ENCODE assay signal across 1 cellular context in the genomic region with DNA sequence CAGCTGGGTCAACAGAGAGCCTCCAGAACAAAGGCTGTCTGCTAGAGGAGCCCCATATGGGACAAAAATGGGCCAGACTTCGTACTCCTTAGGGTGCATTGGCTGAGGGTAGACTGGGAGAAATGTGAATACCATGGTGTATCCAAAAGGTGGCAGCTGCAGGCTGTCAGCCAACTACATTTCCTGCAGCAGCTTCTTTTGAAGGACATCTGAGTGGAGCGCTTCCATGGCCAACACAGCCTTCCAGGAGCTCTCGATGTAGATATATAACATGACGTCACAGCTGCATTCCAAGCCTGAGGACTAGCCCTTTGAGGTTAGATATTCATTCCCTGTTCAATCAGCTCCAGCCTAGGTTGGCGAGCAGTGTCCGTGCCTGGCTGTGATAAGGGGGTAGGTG.
TF ChIP-seq lines count a peak whose summit lies in the region.

No MANE protein-coding gene starts in this region.

TF ChIP-seq in GM23338, 12 proteins besides CTCF, POLR2A, EP300 and RAD21:
- TF ChIP-seq, protein P1, sequence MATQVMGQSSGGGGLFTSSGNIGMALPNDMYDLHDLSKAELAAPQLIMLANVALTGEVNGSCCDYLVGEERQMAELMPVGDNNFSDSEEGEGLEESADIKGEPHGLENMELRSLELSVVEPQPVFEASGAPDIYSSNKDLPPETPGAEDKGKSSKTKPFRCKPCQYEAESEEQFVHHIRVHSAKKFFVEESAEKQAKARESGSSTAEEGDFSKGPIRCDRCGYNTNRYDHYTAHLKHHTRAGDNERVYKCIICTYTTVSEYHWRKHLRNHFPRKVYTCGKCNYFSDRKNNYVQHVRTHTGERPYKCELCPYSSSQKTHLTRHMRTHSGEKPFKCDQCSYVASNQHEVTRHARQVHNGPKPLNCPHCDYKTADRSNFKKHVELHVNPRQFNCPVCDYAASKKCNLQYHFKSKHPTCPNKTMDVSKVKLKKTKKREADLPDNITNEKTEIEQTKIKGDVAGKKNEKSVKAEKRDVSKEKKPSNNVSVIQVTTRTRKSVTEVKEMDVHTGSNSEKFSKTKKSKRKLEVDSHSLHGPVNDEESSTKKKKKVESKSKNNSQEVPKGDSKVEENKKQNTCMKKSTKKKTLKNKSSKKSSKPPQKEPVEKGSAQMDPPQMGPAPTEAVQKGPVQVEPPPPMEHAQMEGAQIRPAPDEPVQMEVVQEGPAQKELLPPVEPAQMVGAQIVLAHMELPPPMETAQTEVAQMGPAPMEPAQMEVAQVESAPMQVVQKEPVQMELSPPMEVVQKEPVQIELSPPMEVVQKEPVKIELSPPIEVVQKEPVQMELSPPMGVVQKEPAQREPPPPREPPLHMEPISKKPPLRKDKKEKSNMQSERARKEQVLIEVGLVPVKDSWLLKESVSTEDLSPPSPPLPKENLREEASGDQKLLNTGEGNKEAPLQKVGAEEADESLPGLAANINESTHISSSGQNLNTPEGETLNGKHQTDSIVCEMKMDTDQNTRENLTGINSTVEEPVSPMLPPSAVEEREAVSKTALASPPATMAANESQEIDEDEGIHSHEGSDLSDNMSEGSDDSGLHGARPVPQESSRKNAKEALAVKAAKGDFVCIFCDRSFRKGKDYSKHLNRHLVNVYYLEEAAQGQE (IDR thresholded peaks at IDR 0.05; ENCODE audit: unreplicated experiment): no peak
- TF ChIP-seq, protein P2, sequence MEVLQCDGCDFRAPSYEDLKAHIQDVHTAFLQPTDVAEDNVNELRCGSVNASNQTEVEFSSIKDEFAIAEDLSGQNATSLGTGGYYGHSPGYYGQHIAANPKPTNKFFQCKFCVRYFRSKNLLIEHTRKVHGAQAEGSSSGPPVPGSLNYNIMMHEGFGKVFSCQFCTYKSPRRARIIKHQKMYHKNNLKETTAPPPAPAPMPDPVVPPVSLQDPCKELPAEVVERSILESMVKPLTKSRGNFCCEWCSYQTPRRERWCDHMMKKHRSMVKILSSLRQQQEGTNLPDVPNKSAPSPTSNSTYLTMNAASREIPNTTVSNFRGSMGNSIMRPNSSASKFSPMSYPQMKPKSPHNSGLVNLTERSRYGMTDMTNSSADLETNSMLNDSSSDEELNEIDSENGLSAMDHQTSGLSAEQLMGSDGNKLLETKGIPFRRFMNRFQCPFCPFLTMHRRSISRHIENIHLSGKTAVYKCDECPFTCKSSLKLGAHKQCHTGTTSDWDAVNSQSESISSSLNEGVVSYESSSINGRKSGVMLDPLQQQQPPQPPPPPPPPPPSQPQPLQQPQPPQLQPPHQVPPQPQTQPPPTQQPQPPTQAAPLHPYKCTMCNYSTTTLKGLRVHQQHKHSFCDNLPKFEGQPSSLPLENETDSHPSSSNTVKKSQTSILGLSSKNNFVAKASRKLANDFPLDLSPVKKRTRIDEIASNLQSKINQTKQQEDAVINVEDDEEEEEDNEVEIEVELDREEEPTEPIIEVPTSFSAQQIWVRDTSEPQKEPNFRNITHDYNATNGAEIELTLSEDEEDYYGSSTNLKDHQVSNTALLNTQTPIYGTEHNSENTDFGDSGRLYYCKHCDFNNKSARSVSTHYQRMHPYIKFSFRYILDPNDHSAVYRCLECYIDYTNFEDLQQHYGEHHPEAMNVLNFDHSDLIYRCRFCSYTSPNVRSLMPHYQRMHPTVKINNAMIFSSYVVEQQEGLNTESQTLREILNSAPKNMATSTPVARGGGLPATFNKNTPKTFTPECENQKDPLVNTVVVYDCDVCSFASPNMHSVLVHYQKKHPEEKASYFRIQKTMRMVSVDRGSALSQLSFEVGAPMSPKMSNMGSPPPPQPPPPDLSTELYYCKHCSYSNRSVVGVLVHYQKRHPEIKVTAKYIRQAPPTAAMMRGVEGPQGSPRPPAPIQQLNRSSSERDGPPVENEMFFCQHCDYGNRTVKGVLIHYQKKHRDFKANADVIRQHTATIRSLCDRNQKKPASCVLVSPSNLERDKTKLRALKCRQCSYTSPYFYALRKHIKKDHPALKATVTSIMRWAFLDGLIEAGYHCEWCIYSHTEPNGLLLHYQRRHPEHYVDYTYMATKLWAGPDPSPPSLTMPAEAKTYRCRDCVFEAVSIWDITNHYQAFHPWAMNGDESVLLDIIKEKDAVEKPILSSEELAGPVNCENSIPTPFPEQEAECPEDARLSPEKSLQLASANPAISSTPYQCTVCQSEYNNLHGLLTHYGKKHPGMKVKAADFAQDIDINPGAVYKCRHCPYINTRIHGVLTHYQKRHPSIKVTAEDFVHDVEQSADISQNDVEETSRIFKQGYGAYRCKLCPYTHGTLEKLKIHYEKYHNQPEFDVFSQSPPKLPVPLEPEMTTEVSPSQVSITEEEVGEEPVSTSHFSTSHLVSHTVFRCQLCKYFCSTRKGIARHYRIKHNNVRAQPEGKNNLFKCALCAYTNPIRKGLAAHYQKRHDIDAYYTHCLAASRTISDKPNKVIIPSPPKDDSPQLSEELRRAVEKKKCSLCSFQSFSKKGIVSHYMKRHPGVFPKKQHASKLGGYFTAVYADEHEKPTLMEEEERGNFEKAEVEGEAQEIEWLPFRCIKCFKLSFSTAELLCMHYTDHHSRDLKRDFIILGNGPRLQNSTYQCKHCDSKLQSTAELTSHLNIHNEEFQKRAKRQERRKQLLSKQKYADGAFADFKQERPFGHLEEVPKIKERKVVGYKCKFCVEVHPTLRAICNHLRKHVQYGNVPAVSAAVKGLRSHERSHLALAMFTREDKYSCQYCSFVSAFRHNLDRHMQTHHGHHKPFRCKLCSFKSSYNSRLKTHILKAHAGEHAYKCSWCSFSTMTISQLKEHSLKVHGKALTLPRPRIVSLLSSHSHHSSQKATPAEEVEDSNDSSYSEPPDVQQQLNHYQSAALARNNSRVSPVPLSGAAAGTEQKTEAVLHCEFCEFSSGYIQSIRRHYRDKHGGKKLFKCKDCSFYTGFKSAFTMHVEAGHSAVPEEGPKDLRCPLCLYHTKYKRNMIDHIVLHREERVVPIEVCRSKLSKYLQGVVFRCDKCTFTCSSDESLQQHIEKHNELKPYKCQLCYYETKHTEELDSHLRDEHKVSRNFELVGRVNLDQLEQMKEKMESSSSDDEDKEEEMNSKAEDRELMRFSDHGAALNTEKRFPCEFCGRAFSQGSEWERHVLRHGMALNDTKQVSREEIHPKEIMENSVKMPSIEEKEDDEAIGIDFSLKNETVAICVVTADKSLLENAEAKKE (CRISPR knock-in tag; IDR thresholded peaks at IDR 0.05): no peak
- TF ChIP-seq CREB1 (CRISPR knock-in tag; IDR thresholded peaks at IDR 0.05; ENCODE audit: low read depth) (no peak), JUNB (IDR thresholded peaks at IDR 0.05; ENCODE audit: unreplicated experiment) (no peak), EZH2phosphoT487 (IDR thresholded peaks at IDR 0.05; ENCODE audit: unreplicated experiment) (no peak), ZNF331 (CRISPR knock-in tag; IDR thresholded peaks at IDR 0.05; ENCODE audit: low read depth) (no peak), STAT1 (IDR thresholded peaks at IDR 0.05; ENCODE audit: unreplicated experiment) (no peak), NANOG (IDR thresholded peaks at IDR 0.05; ENCODE audit: borderline replicate concordance) (no peak), ZNF114 (CRISPR knock-in tag; IDR thresholded peaks at IDR 0.05) (no peak), EZH2 (IDR thresholded peaks at IDR 0.05; ENCODE audit: low read depth, unreplicated experiment) (no peak), POLR2AphosphoS5 (IDR thresholded peaks at IDR 0.05; ENCODE audit: low read depth) (no peak)
- TF ChIP-seq, protein P3, sequence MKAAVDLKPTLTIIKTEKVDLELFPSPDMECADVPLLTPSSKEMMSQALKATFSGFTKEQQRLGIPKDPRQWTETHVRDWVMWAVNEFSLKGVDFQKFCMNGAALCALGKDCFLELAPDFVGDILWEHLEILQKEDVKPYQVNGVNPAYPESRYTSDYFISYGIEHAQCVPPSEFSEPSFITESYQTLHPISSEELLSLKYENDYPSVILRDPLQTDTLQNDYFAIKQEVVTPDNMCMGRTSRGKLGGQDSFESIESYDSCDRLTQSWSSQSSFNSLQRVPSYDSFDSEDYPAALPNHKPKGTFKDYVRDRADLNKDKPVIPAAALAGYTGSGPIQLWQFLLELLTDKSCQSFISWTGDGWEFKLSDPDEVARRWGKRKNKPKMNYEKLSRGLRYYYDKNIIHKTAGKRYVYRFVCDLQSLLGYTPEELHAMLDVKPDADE (IDR thresholded peaks at IDR 0.05): no peak
